Comparison of ENCODE assay signal across 8 cellular contexts in the genomic region with DNA sequence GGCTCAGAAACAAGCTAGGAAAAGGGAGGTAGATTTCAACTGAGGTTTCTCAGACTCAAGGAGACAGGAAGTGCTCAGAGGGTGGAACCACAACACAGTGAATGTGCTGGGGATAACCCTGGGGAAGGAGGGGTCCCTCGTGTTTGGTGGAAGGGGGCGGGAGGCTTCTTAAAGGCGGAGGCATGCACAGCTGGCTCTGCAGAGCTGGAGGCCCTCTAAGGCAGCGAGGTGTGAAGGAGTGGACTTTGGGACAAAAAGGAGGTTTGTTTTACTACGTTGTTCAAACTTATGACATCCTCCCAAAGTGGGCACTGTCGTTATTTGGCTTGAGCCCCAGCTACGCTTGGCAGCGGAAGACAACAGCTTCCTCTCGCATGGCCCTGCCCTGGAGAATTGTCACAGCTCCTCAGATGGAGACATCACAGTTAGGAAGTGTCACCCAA. TPM values are rescaled to one million over a fixed set of nuclear protein-coding genes. Genes with fewer than 3 reads are reported as not detected.
DNase-seq lines count a peak whose midpoint lies in the region; ATAC-seq, FAIRE-seq and TF ChIP-seq lines count a peak whose summit lies in the region.

No MANE protein-coding gene starts in this region.

- intact Hi-C loops in spleen (cut with DNase I; ENCODE audit: low total_unique reads) = no loop called here

- H4K8ac ChIP-seq in mesenchymal stem cell (ENCODE audit: low read length) = no peak overlapping the region

- H3K36me3 Mint-ChIP-seq in endothelial cell (ENCODE audit: low read depth, unreplicated experiment) = no peaks in the 10 kb centered on the region

- no peaks in the 10 kb centered on the region for H3K9me3 Mint-ChIP-seq in endothelial cell (ENCODE audit: unreplicated experiment)

- H3K4me1 ChIP-seq in spleen = peaks cover 4 to 40% (median 23%) of the 10 kb centered on the region in 6 donors
- H3K4me1 ChIP-seq in mesenchymal stem cell (ENCODE audit: control insufficient read depth, insufficient read depth, low read depth, low read length) = peaks cover 16% of the 10 kb centered on the region

- H2BK120ac ChIP-seq in mesenchymal stem cell (ENCODE audit: low read depth, low read length) = no peak overlapping the region

- H2AK5ac ChIP-seq in mesenchymal stem cell (ENCODE audit: low read length, severe bottlenecking) = no peak overlapping the region

- no peak overlapping the region for H3K4ac ChIP-seq in mesenchymal stem cell (ENCODE audit: low read depth in 1 of 2, low read length in 2 of 2)

- DNase-seq in GM18507 (ENCODE audit: extremely low spot score, insufficient read length, low read depth) (no peak), fibroblast of pulmonary artery (ENCODE audit: low read depth) (peak; percentile 30), spleen (no peak), DMS114 treated with DMSO at 0.1 percent for 48 hours (lab: John Stamatoyannopoulos, UW; ENCODE audit: unreplicated experiment) (no peak), mesenchymal stem cell (no peak), endothelial cell (ENCODE audit: low spot score) (no peak)
- DNase-seq in activated CD4-positive, alpha-beta T cell treated with anti-CD3 and anti-CD28 coated beads for 48 hours = peak; percentile 30

- peak; percentile 48 for FAIRE-seq in GM18507 (lab: Jason Lieb, UNC)

- no peaks in the 10 kb centered on the region for H3K36me3 ChIP-seq in spleen
- H3K36me3 ChIP-seq in mesenchymal stem cell (ENCODE audit: control insufficient read depth in 1 of 2, insufficient read depth in 2 of 2, low read depth in 1 of 2, low read length in 2 of 2) = no peaks in the 10 kb centered on the region

- H4K91ac ChIP-seq in mesenchymal stem cell (ENCODE audit: low read length) = no peak overlapping the region

- H3K4me3 Mint-ChIP-seq in endothelial cell (ENCODE audit: unreplicated experiment) = no peak overlapping the region

- H3K9me3 ChIP-seq in spleen (no peaks in the 10 kb centered on the region), mesenchymal stem cell (ENCODE audit: control insufficient read depth, low read length) (peaks cover under 1% of the 10 kb centered on the region)

- no peak overlapping the region for H2BK12ac ChIP-seq in mesenchymal stem cell (ENCODE audit: low read length in 2 of 2)

- H2AFZ ChIP-seq in mesenchymal stem cell (ENCODE audit: low read depth, low read length) = no peak overlapping the region

- TF ChIP-seq CTCF in fibroblast of pulmonary artery (IDR thresholded peaks at IDR 0.05; ENCODE audit: low read length, missing control alignments) (no peak), spleen (IDR thresholded peaks at IDR 0.05 in 8 of 11, conservative IDR thresholded peaks at IDR 0.05 in 3 of 11) (no peak), endothelial cell (IDR thresholded peaks at IDR 0.05; ENCODE audit: unreplicated experiment) (no peak)

- H2BK15ac ChIP-seq in mesenchymal stem cell (ENCODE audit: low read depth, poor library complexity, severe bottlenecking) = no peak overlapping the region

- H3K4me3 ChIP-seq in fibroblast of pulmonary artery (replicated peaks; ENCODE audit: low read depth, low read length) (no peak overlapping the region), spleen (peak overlapping the region in 2 of 8 donors; percentile 17 to 66), mesenchymal stem cell (ENCODE audit: insufficient read depth in 1 of 2, low read depth in 1 of 2, low read length in 2 of 2) (no peak overlapping the region)

- no peak overlapping the region for H2BK5ac ChIP-seq in mesenchymal stem cell (ENCODE audit: low read depth, low read length, poor library complexity, severe bottlenecking)

- H3K27ac ChIP-seq in spleen = peak overlapping the region; percentile 51 to 85 (median 80)
- no peak overlapping the region for H3K27ac ChIP-seq in mesenchymal stem cell (ENCODE audit: low read length, poor library complexity, severe bottlenecking)

- peaks cover 2% of the 10 kb centered on the region for H3K27me3 Mint-ChIP-seq in endothelial cell (ENCODE audit: unreplicated experiment)

- H3K4me1 Mint-ChIP-seq in endothelial cell (ENCODE audit: unreplicated experiment) = peaks cover 4% of the 10 kb centered on the region

- H3K79me1 ChIP-seq in mesenchymal stem cell (replicated peaks; ENCODE audit: low read length, poor library complexity, severe bottlenecking) = no peaks in the 10 kb centered on the region

- TF ChIP-seq POLR2A in spleen (IDR thresholded peaks at IDR 0.05) = no peak

- no peak overlapping the region for H3K14ac ChIP-seq in mesenchymal stem cell (ENCODE audit: low read length in 2 of 2)

- H3K27me3 ChIP-seq in spleen (replicated peaks in 1 of 7) (no peaks in the 10 kb centered on the region), mesenchymal stem cell (ENCODE audit: control insufficient read depth in 1 of 2, insufficient read depth in 1 of 2, low read length in 2 of 2) (peaks cover 0 to 43% of the 10 kb centered on the region in 2 experiments)

- no peak overlapping the region for H3K18ac ChIP-seq in mesenchymal stem cell (ENCODE audit: low read depth in 1 of 2, low read length in 2 of 2)

- H3K27ac Mint-ChIP-seq in endothelial cell (ENCODE audit: unreplicated experiment) = no peak overlapping the region

- H3K9ac ChIP-seq in mesenchymal stem cell (ENCODE audit: low read length) = no peak overlapping the region

- H3K23ac ChIP-seq in mesenchymal stem cell (ENCODE audit: low read length in 2 of 2) = no peak overlapping the region

- ATAC-seq in GM21529 (IDR thresholded peaks at IDR 0.05; ENCODE audit: unreplicated experiment) = no peak

- H3K4me2 ChIP-seq in mesenchymal stem cell (ENCODE audit: low read length, poor library complexity, severe bottlenecking) = no peak overlapping the region

- 3 to 48% (median 19%) methylated on average over 5 to 9 of the region's 9 CpGs for WGBS in spleen, 5 donors
- WGBS in mesenchymal stem cell = 77% methylated on average over 6 of the region's 9 CpGs

RNA-seq across cellular contexts. Expression of a gene that starts 21.7 kb away (rescaled TPM):
- total RNA-seq in spleen = 10 to 100 TPM; 24.9 to 39.5 (median 27.1) TPM
- polyA plus RNA-seq in spleen = 1 to 10 TPM; 6.3 to 9.8 (median 7.0) TPM
- 4.3 TPM for polyA plus RNA-seq in mesenchymal stem cell (2013, experiment 1 of 2)
- 4.7 TPM for polyA plus RNA-seq in mesenchymal stem cell (2013, experiment 2 of 2)
- 17.8 TPM for total RNA-seq in endothelial cell (ENCODE audit: unreplicated experiment)

Comparison
In these comparisons a context has a peak if more than half of its experiments do, and no peak if none do; other contexts are left out.
1. DNase-seq: peak in activated CD4-positive, alpha-beta T cell treated with anti-CD3 and anti-CD28 coated beads for 48 hours (single experiment) and fibroblast of pulmonary artery (single experiment); none in GM18507 (single experiment), spleen (single experiment), DMS114 treated with DMSO at 0.1 percent for 48 hours (single experiment), mesenchymal stem cell (single experiment) and endothelial cell (single experiment).